ENCODE assay signal across 8 cellular contexts in the genomic region with DNA sequence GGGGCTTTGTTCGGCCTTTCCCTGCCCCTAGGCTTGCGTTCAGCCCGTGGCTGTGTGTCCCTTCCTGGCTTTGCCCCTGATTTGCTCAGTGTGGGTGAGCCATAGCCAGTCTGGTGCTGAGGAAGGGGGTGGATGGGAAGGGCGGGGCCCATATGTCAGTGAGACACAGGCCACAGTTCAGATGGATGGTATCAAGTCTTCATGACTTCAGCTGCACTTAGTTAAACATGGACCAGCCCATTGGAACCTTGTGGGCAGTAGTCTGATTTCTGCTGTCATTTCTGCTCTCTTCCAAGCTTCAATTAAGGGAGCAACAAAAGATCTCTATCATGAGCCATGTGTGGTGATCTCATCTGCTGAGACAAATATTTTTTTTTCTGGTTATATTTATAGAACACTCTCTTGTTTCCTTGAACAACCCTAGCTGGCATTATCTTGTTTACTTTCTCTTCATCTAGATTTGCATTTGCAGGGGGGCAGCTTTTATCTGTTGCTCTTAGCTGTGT. TPM values are rescaled to one million over a fixed set of nuclear protein-coding genes. Genes with fewer than 3 reads are reported as not detected.
A peak's percentile ranks its signal among the peaks of the same experiment; 100 is the strongest.
DNase-seq lines count a peak whose midpoint lies in the region; ATAC-seq and TF ChIP-seq lines count a peak whose summit lies in the region.

No MANE protein-coding gene starts in this region.

- H3K4me1 ChIP-seq in adrenal gland (replicated peaks in 1 of 2), result peaks cover 26 to 27% of the 10 kb centered on the region in 2 donors

- peak; percentile 46 for ATAC-seq in HG03175 (IDR thresholded peaks at IDR 0.05; ENCODE audit: unreplicated experiment)
- ATAC-seq in GM21360 (IDR thresholded peaks at IDR 0.05; ENCODE audit: unreplicated experiment), result no peak
- no peak for ATAC-seq in HG03521 (IDR thresholded peaks at IDR 0.05; ENCODE audit: unreplicated experiment)

- no peaks in the 10 kb centered on the region for H3K36me3 ChIP-seq in adrenal gland (replicated peaks in 1 of 2)

- DNase-seq in AG10803 (ENCODE audit: low read depth) (peak; percentile 84), adrenal gland (peak; percentile 68 to 87 (median 80)), hypothalamus (lab: John Stamatoyannopoulos, UW) (peak in 31 of 51 donors; percentile 10 to 83 (median 39)), superior temporal gyrus (ENCODE audit: extremely low spot score) (peak; percentile 92)
- no peak for DNase-seq in activated CD4-positive, alpha-beta T cell treated with anti-CD3 and anti-CD28 coated beads, Interleukin-2, amount 50 U/mL, for 48 hours

- intact Hi-C loops in adrenal gland (cut with DNase I), result no loop called here

- H3K4me3 ChIP-seq in AG10803 (ENCODE audit: low read length) (no peak overlapping the region), adrenal gland (no peak overlapping the region)

- H3K27me3 ChIP-seq in adrenal gland, result no peaks in the 10 kb centered on the region

- peak in 1 of 2 donors; percentile 61 for TF ChIP-seq POLR2A in adrenal gland (IDR thresholded peaks at IDR 0.05)

- peak overlapping the region; percentile 74 to 92 (median 81) for H3K27ac ChIP-seq in adrenal gland

- no peak for TF ChIP-seq CTCF in AG10803 (conservative IDR thresholded peaks at IDR 0.05; ENCODE audit: low read length)
- TF ChIP-seq CTCF in adrenal gland (IDR thresholded peaks at IDR 0.05), result no peak

- no peaks in the 10 kb centered on the region for H3K9me3 ChIP-seq in adrenal gland (replicated peaks in 1 of 3)

- WGBS in adrenal gland, 4 donors, result 33 to 62% (median 43%) methylated on average over 3 to 4 of the region's 4 CpGs

RNA-seq across cellular contexts. Expression of a gene that starts 21.6 kb away (rescaled TPM):
- 10 to 100 TPM; 16.7 to 57.8 (median 41.0) TPM for total RNA-seq in adrenal gland
- 10 to 100 TPM in 2 of 3 donors, 1 to 10 TPM in 1; 8.4 to 23.9 (median 15.8) TPM for polyA plus RNA-seq in adrenal gland

RNA-seq across cellular contexts. Expression of a gene that starts 31.9 kb away (rescaled TPM):
- 10 to 100 TPM; 26.4 to 82.6 (median 43.8) TPM for total RNA-seq in adrenal gland
- 10 to 100 TPM; 10.9 to 36.0 (median 17.1) TPM for polyA plus RNA-seq in adrenal gland

RNA-seq across cellular contexts. Expression of a gene that starts 54.4 kb away (rescaled TPM):
- 1 to 10 TPM in 7 of 8 donors, under 1 TPM in 1; 0.65 to 2.4 (median 1.3) TPM for total RNA-seq in adrenal gland
- polyA plus RNA-seq in adrenal gland, result 1 to 10 TPM; 1.7 to 4.3 (median 3.2) TPM

Comparison
In these comparisons a context has a peak if more than half of its experiments do, and no peak if none do; other contexts are left out.
1. DNase-seq: peak in AG10803 (single experiment), adrenal gland (7 of 7), hypothalamus (31 of 51) and superior temporal gyrus (single experiment); none in activated CD4-positive, alpha-beta T cell treated with anti-CD3 and anti-CD28 coated beads, Interleukin-2, amount 50 U/mL, for 48 hours (0 of 2).